ENCODE assay signal across 8 cellular contexts in the genomic region with DNA sequence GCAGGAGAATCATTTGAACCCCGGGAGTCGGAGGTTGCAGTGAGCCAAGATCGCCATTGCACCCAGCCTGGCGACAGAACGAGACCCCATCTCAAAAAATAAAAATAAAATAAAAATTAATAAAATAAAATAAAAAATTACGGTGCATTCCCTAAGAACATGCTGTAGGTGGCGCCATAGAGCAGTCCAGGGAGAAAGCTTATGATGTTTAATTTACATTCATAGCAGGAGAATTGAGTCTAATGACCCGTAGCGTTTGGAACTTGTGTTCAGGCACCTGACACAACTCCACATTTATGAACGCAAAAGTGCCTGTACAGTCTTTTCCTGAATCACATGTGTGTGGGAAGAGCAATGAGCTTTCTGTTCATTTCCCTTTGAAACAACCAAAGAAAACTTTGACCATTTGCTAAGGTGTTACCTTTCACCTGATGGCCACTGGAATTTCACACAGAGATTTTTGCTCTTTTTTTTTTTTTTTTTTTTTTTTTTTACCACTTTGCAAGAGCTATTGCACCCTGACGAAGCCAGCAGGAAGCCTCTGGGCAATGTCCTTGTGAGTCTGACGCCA.
DNase-seq lines count a peak whose midpoint lies in the region; ATAC-seq, FAIRE-seq and TF ChIP-seq lines count a peak whose summit lies in the region.

No MANE protein-coding gene starts in this region.

- H4K8ac ChIP-seq in mesendoderm (ENCODE audit: low read depth, low read length) = no peak overlapping the region

- H3K36me3 ChIP-seq in bronchial epithelial cell (ENCODE audit: control insufficient read depth, insufficient read depth, low read length) = no peaks in the 10 kb centered on the region
- no peaks in the 10 kb centered on the region for H3K36me3 ChIP-seq in mesendoderm (ENCODE audit: control insufficient read depth, insufficient read depth, low read length)

- H2BK120ac ChIP-seq in mesendoderm (ENCODE audit: low read depth, low read length) = no peak overlapping the region

- DNase-seq in DMS79 (lab: John Stamatoyannopoulos, UW) (peak; percentile 21), NCI-H2107 (lab: John Stamatoyannopoulos, UW) (peak; percentile 35), bronchial epithelial cell (ENCODE audit: low read depth) (peak; percentile 25), mesendoderm (peak; percentile 47)

- no peaks in the 10 kb centered on the region for H3K79me2 ChIP-seq in mesendoderm (ENCODE audit: control insufficient read depth, insufficient read depth, low read length)

- no CpG with 5 or more reads among the region's 12 CpGs for WGBS in mesendoderm (ENCODE audit: extremely low coverage, insufficient coverage, low lambda C conversion rate)

- H3K27me3 ChIP-seq in bronchial epithelial cell (ENCODE audit: control insufficient read depth, insufficient read depth, low read length) (no peaks in the 10 kb centered on the region), mesendoderm (ENCODE audit: insufficient read depth, low read length, poor library complexity) (no peaks in the 10 kb centered on the region)

- H4K5ac ChIP-seq in mesendoderm (ENCODE audit: low read length) = no peak overlapping the region

- no peak overlapping the region for H3K4me3 ChIP-seq in bronchial epithelial cell (ENCODE audit: low read depth, low read length)
- H3K4me3 ChIP-seq in mesendoderm (ENCODE audit: low read length) = no peak overlapping the region

- H3K56ac ChIP-seq in mesendoderm (ENCODE audit: low read length) = no peak overlapping the region

- no peak overlapping the region for H2BK15ac ChIP-seq in mesendoderm (replicated peaks; ENCODE audit: low read depth)

- FAIRE-seq in A204.1 (lab: Jason Lieb, UNC) = peak; percentile 47
- no peak for FAIRE-seq in bronchial epithelial cell (lab: Jason Lieb, UNC)

- H2AK5ac ChIP-seq in mesendoderm (ENCODE audit: low read length) = no peak overlapping the region

- no peak overlapping the region for H2BK5ac ChIP-seq in mesendoderm (ENCODE audit: low read length)

- H3K9ac ChIP-seq in mesendoderm (ENCODE audit: low read length) = no peak overlapping the region

- H3K27ac ChIP-seq in mesendoderm (ENCODE audit: low read depth, low read length) = no peak overlapping the region

- ATAC-seq in GM18870 (IDR thresholded peaks at IDR 0.05; ENCODE audit: unreplicated experiment) (no peak), HG03457 (IDR thresholded peaks at IDR 0.05; ENCODE audit: unreplicated experiment) (no peak), GM21526 (IDR thresholded peaks at IDR 0.05; ENCODE audit: low FRiP score, unreplicated experiment) (no peak)

- no peak overlapping the region for H3K4me2 ChIP-seq in mesendoderm (ENCODE audit: low read length)

- no peak overlapping the region for H3K18ac ChIP-seq in mesendoderm (ENCODE audit: low read length)

- H3K4ac ChIP-seq in mesendoderm (ENCODE audit: low read depth, low read length) = no peak overlapping the region

- no peaks in the 10 kb centered on the region for H3K79me1 ChIP-seq in mesendoderm (ENCODE audit: low read length)

- no peak overlapping the region for H3K23ac ChIP-seq in mesendoderm (ENCODE audit: low read length)

- peak; percentile 58 for TF ChIP-seq CTCF in bronchial epithelial cell (IDR thresholded peaks at IDR 0.05; ENCODE audit: insufficient read depth, low read length, severe bottlenecking)

- H3K4me1 ChIP-seq in mesendoderm (ENCODE audit: control insufficient read depth, low read depth, low read length) = no peaks in the 10 kb centered on the region
